ENCODE assay signal across 1 cellular context in the genomic region with DNA sequence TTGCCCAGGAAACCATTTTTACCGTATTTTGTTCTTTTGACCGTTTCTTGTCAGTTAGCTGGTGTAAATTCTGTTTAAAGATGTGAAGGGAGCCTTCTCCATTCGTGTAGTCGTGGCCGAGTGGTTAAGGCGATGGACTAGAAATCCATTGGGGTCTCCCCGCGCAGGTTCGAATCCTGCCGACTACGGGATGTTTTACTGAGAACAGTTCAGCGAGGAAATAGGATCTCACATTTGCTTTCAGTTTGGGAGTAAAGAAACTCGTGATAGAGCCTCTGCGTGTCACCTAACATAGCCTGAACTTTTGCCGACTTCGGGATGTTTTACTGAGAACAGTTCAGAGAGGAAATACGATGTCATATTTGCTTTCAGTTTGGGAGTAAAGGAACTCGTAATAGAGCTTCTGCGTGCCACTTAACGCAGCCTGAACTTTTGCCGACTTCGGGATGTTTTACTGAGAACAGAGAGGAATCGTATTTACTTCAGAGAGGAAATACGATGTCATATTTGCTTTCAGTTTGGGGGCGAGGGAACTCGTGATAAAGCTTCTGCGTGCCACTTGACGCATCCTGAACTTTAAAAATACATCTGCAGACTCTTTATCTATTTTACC.
TF ChIP-seq lines count a peak whose summit lies in the region.

No MANE protein-coding gene starts in this region.

TF ChIP-seq in H1, 55 proteins besides CTCF, POLR2A, EP300 and RAD21 (continued from another document):
- peak; percentile 20; the same call in 1 of the 2 replicates for TF ChIP-seq NRF1 (IDR thresholded peaks at IDR 0.05; ENCODE audit: low read depth, low read length)
